In the genomic region with DNA sequence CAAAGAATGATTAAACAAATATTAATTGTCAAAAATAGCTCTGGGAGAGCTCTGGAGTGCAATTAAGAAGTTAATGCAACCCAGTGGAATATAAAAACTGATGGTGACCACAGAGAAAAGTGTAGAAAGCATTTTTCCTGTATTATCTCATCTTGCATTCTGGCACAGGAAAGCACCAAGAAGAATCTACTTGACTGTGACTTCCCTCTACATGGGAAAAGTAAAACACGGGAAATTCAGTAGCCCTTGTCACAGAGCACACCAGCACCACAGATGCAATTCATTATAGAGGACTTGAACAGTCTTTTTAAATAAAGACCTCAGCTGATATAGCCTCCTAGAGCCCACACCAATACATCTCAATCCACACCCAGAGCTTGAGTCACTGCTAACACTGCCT, we compare ENCODE assay signal across 14 cellular contexts.
"Had no signal": no experiment of that assay in that cellular context is flagged by ENCODE, and none has a peak within 500 bp of the region (broad histone marks: within the 10 kb centered on the region; RNA-seq: fewer than 3 reads in every experiment).

No MANE protein-coding gene starts in this region.

- H3K27me3 Mint-ChIP-seq: activated CD8-positive, alpha-beta T cell treated with anti-CD3 and anti-CD28 coated beads for 36 hours; naive thymus-derived CD4-positive, alpha-beta T cell had no signal

- H3K27me3 ChIP-seq: ascending aorta, right atrium auricular region, tibial artery, vagina had no signal

- H3K36me3 ChIP-seq: ascending aorta, right atrium auricular region, tibial artery, vagina had no signal

- H3K36me3 Mint-ChIP-seq: naive thymus-derived CD4-positive, alpha-beta T cell; stimulated activated effector memory CD8-positive, alpha-beta T cell treated with anti-CD3 and anti-CD28 coated beads, Interleukin-12 subunit alpha, Interleukin-12 subunit beta, amount 100 ng/mL, for 72 hours had no signal

- H3K4me1 Mint-ChIP-seq: naive thymus-derived CD4-positive, alpha-beta T cell; stimulated activated effector memory CD8-positive, alpha-beta T cell treated with anti-CD3 and anti-CD28 coated beads, Interleukin-12 subunit alpha, Interleukin-12 subunit beta, amount 100 ng/mL, for 72 hours had no signal

- H3K9me3 ChIP-seq: vagina had no signal

- H3K4me3 ChIP-seq: ascending aorta, coronary artery, lung, right atrium auricular region, tibial artery, vagina had no signal

- H3K27ac Mint-ChIP-seq: activated CD8-positive, alpha-beta T cell treated with anti-CD3 and anti-CD28 coated beads for 36 hours; activated T-cell treated with anti-CD3 and anti-CD28 coated beads, Interleukin-2, amount 50 U/mL, for 72 hours; naive thymus-derived CD4-positive, alpha-beta T cell; stimulated activated effector memory CD8-positive, alpha-beta T cell treated with anti-CD3 and anti-CD28 coated beads, Interleukin-12 subunit alpha, Interleukin-12 subunit beta, amount 100 ng/mL, for 72 hours had no signal

- H3K4me1 ChIP-seq: ascending aorta, right atrium auricular region, tibial artery, vagina had no signal

- H3K4me3 Mint-ChIP-seq: activated CD8-positive, alpha-beta T cell treated with anti-CD3 and anti-CD28 coated beads for 36 hours; activated T-cell treated with anti-CD3 and anti-CD28 coated beads, Interleukin-2, amount 50 U/mL, for 72 hours; naive thymus-derived CD4-positive, alpha-beta T cell; stimulated activated effector memory CD8-positive, alpha-beta T cell treated with anti-CD3 and anti-CD28 coated beads, Interleukin-12 subunit alpha, Interleukin-12 subunit beta, amount 100 ng/mL, for 72 hours had no signal

- DNase-seq: activated CD8-positive, alpha-beta memory T cell treated with anti-CD3 and anti-CD28 coated beads, Interleukin-2, amount 50 U/mL, for 4 hours; activated CD8-positive, alpha-beta T cell treated with anti-CD3 and anti-CD28 coated beads for 36 hours; activated T-cell treated with anti-CD3 and anti-CD28 coated beads, Interleukin-2, amount 50 U/mL, for 72 hours; effector CD4-positive, alpha-beta T cell; left colon; naive thymus-derived CD4-positive, alpha-beta T cell; small intestine; tibial artery had no signal

- H3K27ac ChIP-seq: ascending aorta, coronary artery, right atrium auricular region, tibial artery, vagina had no signal
